In the genomic region with DNA sequence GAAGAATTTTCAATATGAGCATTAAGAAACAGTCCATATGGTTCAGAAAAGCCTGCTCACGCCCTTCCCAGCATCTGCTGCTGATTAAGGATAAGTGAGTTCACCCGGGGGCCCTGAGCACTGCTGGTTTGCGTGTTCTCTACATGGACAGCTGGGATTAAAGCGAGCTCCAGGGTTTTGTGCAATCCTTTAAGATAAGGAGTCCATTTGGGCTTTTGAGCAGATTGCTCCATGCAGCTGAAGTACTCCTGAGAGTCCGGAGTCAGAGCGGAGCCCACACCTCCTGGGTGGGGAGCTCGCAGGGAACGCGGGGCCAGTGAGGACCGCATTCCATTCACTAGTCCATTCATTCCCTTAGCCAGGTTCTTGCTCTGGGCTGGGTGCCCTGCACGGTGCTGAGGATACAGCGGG, we compare ENCODE assay signal across 10 cellular contexts.
DNase-seq lines count a peak whose midpoint lies in the region; ATAC-seq and TF ChIP-seq lines count a peak whose summit lies in the region.
"Had no signal": no experiment of that assay in that cellular context is flagged by ENCODE, and none has a peak within 500 bp of the region (broad histone marks: within the 10 kb centered on the region; RNA-seq: fewer than 3 reads in every experiment).

No MANE protein-coding gene starts in this region.

- no peaks in the 10 kb centered on the region for H3K36me3 ChIP-seq in breast epithelium
- no peaks in the 10 kb centered on the region for H3K36me3 ChIP-seq in mammary epithelial cell (ENCODE audit: insufficient read depth, low read length)
- no peaks in the 10 kb centered on the region for H3K36me3 ChIP-seq in aorta (ENCODE audit: control insufficient read depth in 1 of 2, insufficient read depth in 2 of 2, low read length in 1 of 2)
- H3K36me3 ChIP-seq in prostate gland, result no peaks in the 10 kb centered on the region

- intact Hi-C loops in breast epithelium (cut with DNase I; ENCODE audit: low total_unique reads) (no loop called here), mammary epithelial cell (cut with micrococcal nuclease) (no loop called here), aorta (cut with DNase I) (no loop called here), prostate gland (cut with DNase I) (no loop called here)

- no peaks in the 10 kb centered on the region for H3K4me1 ChIP-seq in breast epithelium
- no peaks in the 10 kb centered on the region for H3K4me1 ChIP-seq in mammary epithelial cell (ENCODE audit: insufficient read depth, low read length)
- no peaks in the 10 kb centered on the region for H3K4me1 ChIP-seq in aorta (ENCODE audit: control insufficient read depth in 1 of 2, insufficient read depth in 2 of 2, low read length in 2 of 2)
- H3K4me1 ChIP-seq in prostate gland (replicated peaks), result no peaks in the 10 kb centered on the region

- H3K27ac ChIP-seq in breast epithelium (peak overlapping the region; percentile 13 to 71), mammary epithelial cell (ENCODE audit: insufficient read depth, low read depth, low read length) (no peak overlapping the region), aorta (ENCODE audit: low read depth in 1 of 2, low read length in 2 of 2) (no peak overlapping the region), prostate gland (no peak overlapping the region)

- in situ Hi-C loops in mammary epithelial cell (cut with MboI; ENCODE audit: low sequenced_read_pairs in 2 of 2), result no loop called here

- H3K9me3 ChIP-seq in breast epithelium, result no peaks in the 10 kb centered on the region
- H3K9me3 ChIP-seq in mammary epithelial cell (replicated peaks; ENCODE audit: insufficient read depth, low read length), result peaks cover 11% of the 10 kb centered on the region
- H3K9me3 ChIP-seq in aorta (ENCODE audit: control insufficient read depth, low read length), result no peaks in the 10 kb centered on the region
- no peaks in the 10 kb centered on the region for H3K9me3 ChIP-seq in prostate gland

- H3K4me3 ChIP-seq in breast epithelium, result no peak overlapping the region
- H3K4me3 ChIP-seq in mammary epithelial cell (replicated peaks in 1 of 3; ENCODE audit: insufficient read depth in 1 of 3, low read depth in 2 of 3, low read length in 3 of 3), result no peak overlapping the region
- no peak overlapping the region for H3K4me3 ChIP-seq in aorta (ENCODE audit: low read length in 2 of 2)
- no peak overlapping the region for H3K4me3 ChIP-seq in prostate gland

- CTCF ChIA-PET in mammary epithelial cell (lab: Charles Lee; ENCODE audit: low non-redundant PET), result no interaction called here

- ATAC-seq in aorta (ENCODE audit: low FRiP score), result peak; percentile 44

- H3K4me2 ChIP-seq in mammary epithelial cell (ENCODE audit: insufficient read depth, low read depth, low read length), result no peak overlapping the region

- no peaks in the 10 kb centered on the region for H4K20me1 ChIP-seq in mammary epithelial cell (ENCODE audit: insufficient read depth, low read length)

- no TSS peak for BruUV-seq in mammary epithelial cell (replicated peaks; lab: Mats Ljungman, UMichigan)

- no peak for TF ChIP-seq POLR2A in breast epithelium (IDR thresholded peaks at IDR 0.05)
- TF ChIP-seq POLR2A in prostate gland (IDR thresholded peaks at IDR 0.05), result no peak

- 82% methylated on average over 11 of the region's 12 CpGs for WGBS in mammary epithelial cell (ENCODE audit: low coverage, missing lambda C conversion rate)
- 92 to 94% methylated on average over 12 of the region's 12 CpGs for WGBS in aorta, 2 donors
- 80% methylated on average over 12 of the region's 12 CpGs for WGBS in prostate gland

- dilution Hi-C loops in mammary epithelial cell (cut with HindIII; ENCODE audit: low sequenced_read_pairs), result no loop called here

- no peak overlapping the region for H3K9ac ChIP-seq in mammary epithelial cell (ENCODE audit: insufficient read depth, low read length)

- TF ChIP-seq CTCF in breast epithelium (IDR thresholded peaks at IDR 0.05) (no peak), mammary epithelial cell (conservative IDR thresholded peaks at IDR 0.05 in 1 of 2, IDR thresholded peaks at IDR 0.05 in 1 of 2; ENCODE audit: extremely low read depth in 1 of 2, insufficient read depth in 1 of 2, low read depth in 1 of 2, low read length in 2 of 2) (no peak), prostate gland (IDR thresholded peaks at IDR 0.05) (no peak)

- no peak overlapping the region for H2AFZ ChIP-seq in mammary epithelial cell (ENCODE audit: low read depth, low read length)

- no peaks in the 10 kb centered on the region for H3K79me2 ChIP-seq in mammary epithelial cell (ENCODE audit: insufficient read depth, low read length)

- H3K27me3 ChIP-seq in breast epithelium (peaks cover 0 to 9% of the 10 kb centered on the region in 2 donors), mammary epithelial cell (ENCODE audit: insufficient read depth, low read length) (no peaks in the 10 kb centered on the region), aorta (ENCODE audit: control insufficient read depth in 1 of 2, insufficient read depth in 2 of 2, low read length in 1 of 2) (no peaks in the 10 kb centered on the region), prostate gland (replicated peaks; ENCODE audit: insufficient read depth) (no peaks in the 10 kb centered on the region)

- DNase-seq in breast epithelium (ENCODE audit: low spot score in 2 of 2), result no peak
- no peak for DNase-seq in mammary epithelial cell
- DNase-seq in fibroblast of gingiva (ENCODE audit: low read depth), result peak; percentile 93
- peak; percentile 68 for DNase-seq in mucosa of gallbladder (ENCODE audit: low spot score)
- DNase-seq in aorta, result peak; percentile 59 to 78
- no peak for DNase-seq in DMS79 treated with DMSO at 0.1 percent for 48 hours (lab: John Stamatoyannopoulos, UW)
- DNase-seq in activated effector memory CD4-positive, alpha-beta T cell treated with Interleukin-2 at 50 U/mL for 16 hours, result no peak
- DNase-seq in prostate gland (ENCODE audit: low spot score), result no peak
- DNase-seq: KG1, nucleus accumbens had no signal

Comparison
In these comparisons a context has a peak if more than half of its experiments do, and no peak if none do; other contexts are left out.
1. H3K27ac ChIP-seq: peak in breast epithelium (2 of 2); none in mammary epithelial cell (single experiment), aorta (0 of 2) and prostate gland (0 of 2).
2. DNase-seq: peak in fibroblast of gingiva (single experiment), mucosa of gallbladder (single experiment) and aorta (2 of 2); none in breast epithelium (0 of 2), mammary epithelial cell (single experiment), DMS79 treated with DMSO at 0.1 percent for 48 hours (single experiment), activated effector memory CD4-positive, alpha-beta T cell treated with Interleukin-2 at 50 U/mL for 16 hours (single experiment) and prostate gland (single experiment).